In genomic region chr4:76028242-76028859, GRCh38 we compare ENCODE assay signal across 9 cellular contexts. TPM values are rescaled to one million over a fixed set of nuclear protein-coding genes. Genes with fewer than 3 reads are reported as not detected.
DNase-seq lines count a peak whose midpoint lies in the region; ATAC-seq, FAIRE-seq and TF ChIP-seq lines count a peak whose summit lies in the region.
"Had no signal": no experiment of that assay in that cellular context is flagged by ENCODE, and none has a peak within 500 bp of the region (broad histone marks: within the 10 kb centered on the region; RNA-seq: fewer than 3 reads in every experiment).

No MANE protein-coding gene starts in this region.

- H3K27ac Mint-ChIP-seq in naive thymus-derived CD8-positive, alpha-beta T cell: peak overlapping the region in 7 of 10 donors; percentile 3 to 71 (median 38)

- no peaks in the 10 kb centered on the region for H3K9me3 Mint-ChIP-seq in naive thymus-derived CD8-positive, alpha-beta T cell

- POLR2A ChIA-PET in naive thymus-derived CD8-positive, alpha-beta T cell (lab: Charles Lee): no interaction called here

- H3K4me1 Mint-ChIP-seq in naive thymus-derived CD8-positive, alpha-beta T cell: peaks cover 7 to 20% (median 13%) of the 10 kb centered on the region in 4 donors

- peak in 1 of 2 donors; percentile 48 for ATAC-seq in naive thymus-derived CD8-positive, alpha-beta T cell
- ATAC-seq in HG03175 (IDR thresholded peaks at IDR 0.05; ENCODE audit: unreplicated experiment): no peak
- no peak for ATAC-seq in GM21515 (IDR thresholded peaks at IDR 0.05; ENCODE audit: unreplicated experiment)

- H3K4me3 Mint-ChIP-seq in naive thymus-derived CD8-positive, alpha-beta T cell: peak overlapping the region; percentile 24 to 80 (median 60)

- H3K4me3 ChIP-seq in coronary artery: peak overlapping the region; percentile 52

- no peaks in the 10 kb centered on the region for H3K36me3 Mint-ChIP-seq in naive thymus-derived CD8-positive, alpha-beta T cell

- peak; percentile 4 for FAIRE-seq in GM19239 (lab: Jason Lieb, UNC)

- DNase-seq in GM19239 (ENCODE audit: insufficient read length, low spot score) (no peak), NCI-H748 (lab: John Stamatoyannopoulos, UW; ENCODE audit: unreplicated experiment) (peak; percentile 47), coronary artery (ENCODE audit: low spot score) (no peak), GM13977 (ENCODE audit: low spot score) (no peak), DMS114 treated with DMSO at 0.1 percent for 48 hours (lab: John Stamatoyannopoulos, UW; ENCODE audit: unreplicated experiment) (no peak)
- peak in 2 of 10 donors; percentile 30 to 31 for DNase-seq in naive thymus-derived CD8-positive, alpha-beta T cell

- H3K27ac ChIP-seq in coronary artery: no peak overlapping the region

- TF ChIP-seq CTCF in coronary artery (IDR thresholded peaks at IDR 0.05) (no peak), GM13977 (IDR thresholded peaks at IDR 0.05; ENCODE audit: extremely low read depth, insufficient read depth, missing control alignments) (no peak)

- in situ Hi-C loops in GM13977 (cut with MboI; ENCODE audit: low pct_unique_long_range_greater_than_20kb, low sequenced_read_pairs, unreplicated experiment): no loop called here

- H3K27me3 Mint-ChIP-seq in naive thymus-derived CD8-positive, alpha-beta T cell: peaks cover 0 to 15% (median 2%) of the 10 kb centered on the region in 5 donors

RNA-seq across cellular contexts. Expression of gene CXCL10, which starts 5.1 kb away (rescaled TPM):
- total RNA-seq in naive thymus-derived CD8-positive, alpha-beta T cell: not detected
- polyA plus RNA-seq in naive thymus-derived CD8-positive, alpha-beta T cell: not detected
- total RNA-seq: NCI-H460 had no signal

RNA-seq across cellular contexts. Expression of gene CXCL11, which starts 7.5 kb away (rescaled TPM):
- not detected for total RNA-seq in naive thymus-derived CD8-positive, alpha-beta T cell
- polyA plus RNA-seq in naive thymus-derived CD8-positive, alpha-beta T cell: not detected
- total RNA-seq: NCI-H460 had no signal

RNA-seq across cellular contexts. Expression of gene CXCL9, which starts 21.0 kb away (rescaled TPM):
- not detected for total RNA-seq in naive thymus-derived CD8-positive, alpha-beta T cell
- not detected for polyA plus RNA-seq in naive thymus-derived CD8-positive, alpha-beta T cell
- total RNA-seq: NCI-H460 had no signal

RNA-seq across cellular contexts. Expression of gene SDAD1, which starts 37.6 kb away (rescaled TPM):
- 10 to 100 TPM; 55.5 to 66.0 TPM for total RNA-seq in naive thymus-derived CD8-positive, alpha-beta T cell
- polyA plus RNA-seq in naive thymus-derived CD8-positive, alpha-beta T cell: 10 to 100 TPM; 71.7 to 91.9 (median 78.3) TPM

RNA-seq across cellular contexts. Expression of gene ART3, which starts 46.2 kb away (rescaled TPM):
- total RNA-seq in naive thymus-derived CD8-positive, alpha-beta T cell: not detected
- polyA plus RNA-seq in naive thymus-derived CD8-positive, alpha-beta T cell: not detected
- total RNA-seq: NCI-H460 had no signal
